ENCODE assay signal across 9 cellular contexts in genomic region chr10:47176206-47176902, GRCh38.
"Had no signal": no experiment of that assay in that cellular context is flagged by ENCODE, and none has a peak within 500 bp of the region (broad histone marks: within the 10 kb centered on the region; RNA-seq: fewer than 3 reads in every experiment).

No MANE protein-coding gene starts in this region.

- H3K27ac Mint-ChIP-seq: activated CD8-positive, alpha-beta T cell treated with anti-CD3 and anti-CD28 coated beads, Interleukin-2, amount 10 ng/mL, durations not matched to agents 7 days and 5 days; activated T-helper 1 cell treated with anti-CD3 and anti-CD28 coated beads, Interleukin-12 subunit alpha, Interleukin-12 subunit beta, Interleukin-2, Interleukin-4 antibody, amounts not matched to agents 30 ng/mL and 10 ng/mL and 1 ng/mL, durations not matched to agents 14 hours and 24 hours and 36 hours had no signal

- H3K9me3 Mint-ChIP-seq: activated T-helper 1 cell treated with anti-CD3 and anti-CD28 coated beads, Interleukin-12 subunit alpha, Interleukin-12 subunit beta, Interleukin-2, Interleukin-4 antibody, amounts not matched to agents 30 ng/mL and 10 ng/mL and 1 ng/mL, durations not matched to agents 14 hours and 24 hours and 36 hours had no signal

- ATAC-seq: activated CD8-positive, alpha-beta T cell treated with anti-CD3 and anti-CD28 coated beads, Interleukin-2, amount 10 ng/mL, durations not matched to agents 7 days and 5 days had no signal

- H3K36me3 ChIP-seq: gastroesophageal sphincter, right atrium auricular region, tibial nerve had no signal

- H3K27me3 ChIP-seq: gastroesophageal sphincter, right atrium auricular region, tibial nerve had no signal

- H3K4me1 ChIP-seq: gastroesophageal sphincter, right atrium auricular region, tibial nerve had no signal

- H3K27ac ChIP-seq: gastroesophageal sphincter, right atrium auricular region, tibial nerve had no signal

- DNase-seq: activated CD4-positive, alpha-beta T cell treated with anti-CD3 and anti-CD28 coated beads for 4 hours; activated CD8-positive, alpha-beta memory T cell treated with anti-CD3 and anti-CD28 coated beads, Interleukin-2, amount 50 U/mL, for 48 hours; activated CD8-positive, alpha-beta T cell treated with anti-CD3 and anti-CD28 coated beads, Interleukin-2, amount 10 ng/mL, durations not matched to agents 7 days and 5 days; activated naive CD4-positive, alpha-beta T cell had no signal

- H3K4me3 Mint-ChIP-seq: activated CD8-positive, alpha-beta T cell treated with anti-CD3 and anti-CD28 coated beads, Interleukin-2, amount 10 ng/mL, durations not matched to agents 7 days and 5 days; activated T-helper 1 cell treated with anti-CD3 and anti-CD28 coated beads, Interleukin-12 subunit alpha, Interleukin-12 subunit beta, Interleukin-2, Interleukin-4 antibody, amounts not matched to agents 30 ng/mL and 10 ng/mL and 1 ng/mL, durations not matched to agents 14 hours and 24 hours and 36 hours had no signal

- H3K4me3 ChIP-seq: gastroesophageal sphincter, right atrium auricular region, skin epidermis, tibial nerve had no signal

- H3K9me3 ChIP-seq: gastroesophageal sphincter, right atrium auricular region, tibial nerve had no signal
